Comparison of ENCODE assay signal across 11 cellular contexts in the genomic region with DNA sequence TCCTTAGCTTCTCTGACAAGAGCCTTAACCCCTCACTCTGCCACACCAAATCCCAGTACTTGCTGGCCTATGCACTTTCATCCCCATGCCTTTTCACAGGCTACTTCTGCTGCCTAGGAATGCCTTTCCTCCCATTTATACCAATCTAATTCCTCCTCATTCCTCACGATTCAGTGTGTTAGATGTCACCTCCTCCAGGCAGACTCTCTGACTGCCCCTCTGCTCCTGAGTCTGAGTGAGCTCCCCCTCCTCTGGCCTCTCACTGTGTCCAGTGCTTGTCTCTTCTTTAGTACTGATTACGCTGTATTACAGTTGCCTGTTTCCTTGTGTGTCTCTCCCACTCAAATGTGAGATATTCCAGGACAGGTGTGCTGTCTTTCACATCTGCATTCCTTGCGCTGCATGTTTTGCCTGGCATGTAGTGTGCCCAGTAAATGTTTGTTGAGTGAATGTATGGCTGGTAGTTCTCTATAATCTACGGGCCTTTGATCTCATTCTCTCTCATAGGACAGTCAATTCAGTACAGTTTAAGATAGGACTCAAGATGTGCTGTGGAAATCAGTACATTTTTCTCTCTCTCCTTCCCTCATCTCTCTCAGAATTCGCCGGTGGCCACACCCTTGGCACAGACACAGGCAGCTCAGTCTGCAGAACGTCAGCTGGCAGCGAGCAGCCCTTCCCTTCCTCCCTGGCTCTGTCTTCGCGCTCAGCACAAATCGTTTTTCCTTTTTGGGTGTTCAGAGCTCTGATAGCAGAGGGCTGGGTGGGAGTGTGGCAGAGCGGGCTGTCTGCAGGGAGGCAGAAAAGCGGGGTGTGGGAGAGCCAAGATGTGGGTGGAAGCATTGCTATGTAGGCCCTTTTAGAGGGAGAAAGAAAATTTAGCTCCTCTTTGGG. TPM values are rescaled to one million over a fixed set of nuclear protein-coding genes. Genes with fewer than 3 reads are reported as not detected.
DNase-seq lines count a peak whose midpoint lies in the region; ATAC-seq and TF ChIP-seq lines count a peak whose summit lies in the region.
"Had no signal": no experiment of that assay in that cellular context is flagged by ENCODE, and none has a peak within 500 bp of the region (broad histone marks: within the 10 kb centered on the region; RNA-seq: fewer than 3 reads in every experiment).

No MANE protein-coding gene starts in this region.

- H3K4me1 ChIP-seq in mucosa of descending colon (ENCODE audit: low read depth) (no peaks in the 10 kb centered on the region), vagina (peaks cover 35% of the 10 kb centered on the region)

- H3K27me3 ChIP-seq in vagina = no peaks in the 10 kb centered on the region
- H3K27me3 ChIP-seq: BLaER1 had no signal

- H3K9me3 ChIP-seq in mucosa of descending colon = no peaks in the 10 kb centered on the region
- no peaks in the 10 kb centered on the region for H3K9me3 ChIP-seq in vagina
- H3K9me3 ChIP-seq: BLaER1, neutrophil had no signal

- no peak overlapping the region for H3K4me3 ChIP-seq in epithelial cell of esophagus (ENCODE audit: low read length)
- H3K4me3 ChIP-seq in mucosa of descending colon = no peak overlapping the region
- no peak overlapping the region for H3K4me3 ChIP-seq in vagina
- H3K4me3 ChIP-seq: BLaER1 had no signal

- DNase-seq in NCI-H2196 (lab: John Stamatoyannopoulos, UW; ENCODE audit: unreplicated experiment) (peak; percentile 20), NCI-H2196 treated with DMSO at 0.1 percent for 48 hours (lab: John Stamatoyannopoulos, UW; ENCODE audit: unreplicated experiment) (no peak), epithelial cell of esophagus (ENCODE audit: low read depth) (peak; percentile 67), mucosa of descending colon (peak; percentile 70 to 72 (median 71)), vagina (ENCODE audit: extremely low spot score in 2 of 2) (no peak), NK-92 (lab: John Stamatoyannopoulos, UW; ENCODE audit: unreplicated experiment) (no peak)
- DNase-seq: SW 1271 had no signal

- no peak for TF ChIP-seq POLR2A in vagina (IDR thresholded peaks at IDR 0.05)

- TF ChIP-seq CTCF in epithelial cell of esophagus (IDR thresholded peaks at IDR 0.05; ENCODE audit: insufficient read depth, low read depth, low read length, missing control alignments) (no peak), mucosa of descending colon (IDR thresholded peaks at IDR 0.05) (no peak), vagina (IDR thresholded peaks at IDR 0.05) (no peak)

- H3K36me3 ChIP-seq in mucosa of descending colon (ENCODE audit: low read depth) (no peaks in the 10 kb centered on the region), vagina (no peaks in the 10 kb centered on the region)
- H3K36me3 ChIP-seq: BLaER1, neutrophil had no signal

- intact Hi-C loops in mucosa of descending colon (cut with DNase I, micrococcal nuclease) (no loop called here), vagina (cut with DNase I) (no loop called here)

- peak overlapping the region; percentile 81 for H3K27ac ChIP-seq in vagina
- H3K27ac ChIP-seq: BLaER1, neutrophil had no signal

- ATAC-seq in mucosa of descending colon (peak; percentile 89), HG03354 (IDR thresholded peaks at IDR 0.05; ENCODE audit: poor library complexity, severe bottlenecking, unreplicated experiment) (no peak), HG02571 (IDR thresholded peaks at IDR 0.05; ENCODE audit: unreplicated experiment) (no peak)

RNA-seq across cellular contexts. Expression of a gene that starts 18.5 kb away (rescaled TPM):
- total RNA-seq in mucosa of descending colon (10 to 100 TPM in 1 of 3 donors, 1 to 10 TPM in 2; 2.3 to 34.3 (median 3.2) TPM), vagina (35.6 TPM)

Comparison
In these comparisons a context has a peak if more than half of its experiments do, and no peak if none do; other contexts are left out.
1. DNase-seq: peak in NCI-H2196 (single experiment), epithelial cell of esophagus (single experiment) and mucosa of descending colon (3 of 3); none in NCI-H2196 treated with DMSO at 0.1 percent for 48 hours (single experiment), vagina (0 of 2) and NK-92 (single experiment).